In genomic region chr1:240190881-240191385, GRCh38 we compare ENCODE assay signal across 8 cellular contexts.
A peak's percentile ranks its signal among the peaks of the same experiment; 100 is the strongest.
DNase-seq lines count a peak whose midpoint lies in the region; ATAC-seq and TF ChIP-seq lines count a peak whose summit lies in the region.

No MANE protein-coding gene starts in this region.

- 0 out of 2 replicates have a peak, but pooled peaks have one; percentile 25 for TF ChIP-seq CTCF in WTC11 (IDR thresholded peaks at IDR 0.05)
- peak in 1 of 2 donors; percentile 26 for TF ChIP-seq CTCF in left lung (IDR thresholded peaks at IDR 0.05)

- no peaks in the 10 kb centered on the region for H3K9me3 Mint-ChIP-seq in WTC11

- ATAC-seq in WTC11 = peak; percentile 67
- peak; percentile 84 for ATAC-seq in left lung
- ATAC-seq in HG02840 (IDR thresholded peaks at IDR 0.05; ENCODE audit: low FRiP score, unreplicated experiment) = no peak
- ATAC-seq in HG03039 (IDR thresholded peaks at IDR 0.05; ENCODE audit: unreplicated experiment) = no peak
- no peak for ATAC-seq in HG03108 (IDR thresholded peaks at IDR 0.05; ENCODE audit: unreplicated experiment)

- no peak overlapping the region for H3K4me3 ChIP-seq in left lung

- CTCF ChIA-PET in WTC11 (lab: Charles Lee) = interaction anchor here (0.6 to 1.0 kb wide), 4 partner anchors 163 to 500 kb away, joined by 3 to 4 read pairs (median 4); no protein-coding TSS in a partner anchor

- H3K27ac ChIP-seq in left lung = no peak overlapping the region

- no peaks in the 10 kb centered on the region for H3K4me1 ChIP-seq in left lung

- H3K36me3 Mint-ChIP-seq in WTC11 = no peaks in the 10 kb centered on the region

- no peaks in the 10 kb centered on the region for H3K27me3 Mint-ChIP-seq in WTC11 (ENCODE audit: low read depth)

- H3K27ac Mint-ChIP-seq in WTC11 = no peak overlapping the region

- POLR2A ChIA-PET in WTC11 (lab: Charles Lee) = interaction anchor here (0.6 kb wide), 1 partner anchor 328 kb away, joined by 4 read pairs; no protein-coding TSS in a partner anchor

- H3K36me3 ChIP-seq in left lung = no peaks in the 10 kb centered on the region

- no peak overlapping the region for H3K4me3 Mint-ChIP-seq in WTC11

- DNase-seq in NK-92 treated with Interleukin-12 subunit alpha and Interleukin-12 subunit beta, amount 100 ng/mL, for 24 hours (lab: John Stamatoyannopoulos, UW) = peak; percentile 24
- no peak for DNase-seq in NK-92 (lab: John Stamatoyannopoulos, UW; ENCODE audit: unreplicated experiment)
- DNase-seq in NCI-H128 (lab: John Stamatoyannopoulos, UW; ENCODE audit: unreplicated experiment) = peak; percentile 56
- no peak for DNase-seq in WTC11 (ENCODE audit: low spot score)
- no peak for DNase-seq in left lung

- H3K4me1 Mint-ChIP-seq in WTC11 = peaks cover 8% of the 10 kb centered on the region; the same call in 1 of the 2 replicates

- intact Hi-C loops in left lung (cut with DNase I) = no loop called here

- H3K27me3 ChIP-seq in left lung = peaks cover 0 to 11% of the 10 kb centered on the region in 2 donors

- no peaks in the 10 kb centered on the region for H3K9me3 ChIP-seq in left lung

TF ChIP-seq in WTC11, 78 proteins besides CTCF, POLR2A, EP300 and RAD21:
- TF ChIP-seq FOXP4 (CRISPR knock-in tag; IDR thresholded peaks at IDR 0.05) (no peak), ETV6 (CRISPR knock-in tag; IDR thresholded peaks at IDR 0.05) (no peak), ZNF219 (CRISPR knock-in tag; IDR thresholded peaks at IDR 0.05; ENCODE audit: borderline replicate concordance) (no peak), ZNF512 (CRISPR knock-in tag; IDR thresholded peaks at IDR 0.05; ENCODE audit: borderline replicate concordance) (no peak), MXD4 (CRISPR knock-in tag; IDR thresholded peaks at IDR 0.05; ENCODE audit: borderline replicate concordance) (no peak)

Comparison
In these comparisons a context has a peak if more than half of its experiments do, and no peak if none do; other contexts are left out.
1. DNase-seq: peak in NK-92 treated with Interleukin-12 subunit alpha and Interleukin-12 subunit beta, amount 100 ng/mL, for 24 hours (single experiment) and NCI-H128 (single experiment); none in NK-92 (single experiment), WTC11 (single experiment) and left lung (0 of 2).
2. ATAC-seq: peak in WTC11 (single experiment) and left lung (single experiment); none in HG02840 (single experiment), HG03039 (single experiment) and HG03108 (single experiment).